Comparison of ENCODE assay signal across 8 cellular contexts in genomic region chr1:35568975-35569395, GRCh38. TPM values are rescaled to one million over a fixed set of nuclear protein-coding genes. Genes with fewer than 3 reads are reported as not detected.
DNase-seq lines count a peak whose midpoint lies in the region; ATAC-seq and TF ChIP-seq lines count a peak whose summit lies in the region.

No MANE protein-coding gene starts in this region.

- DNase-seq in ELR (ENCODE audit: low read depth) = peak; percentile 77
- DNase-seq in SK-N-MC (ENCODE audit: low read depth, low spot score) = peak; percentile 37
- DNase-seq in activated naive CD4-positive, alpha-beta T cell treated with anti-CD3 and anti-CD28 coated beads, Interleukin-2, amount 50 U/mL, for 72 hours (ENCODE audit: low spot score in 2 of 2) = peak; percentile 57 to 68
- DNase-seq in glomerular visceral epithelial cell (ENCODE audit: extremely low spot score) = peak; percentile 70
- DNase-seq in pons (ENCODE audit: low spot score) = peak; percentile 82

- H3K9me3 ChIP-seq in Loucy (ENCODE audit: insufficient read depth, low read depth, low read length) (no peaks in the 10 kb centered on the region), SK-N-MC (ENCODE audit: low read depth, low read length) (no peaks in the 10 kb centered on the region)

- H3K4me3 ChIP-seq in Loucy (ENCODE audit: low read length, poor library complexity, severe bottlenecking) = no peak overlapping the region
- no peak overlapping the region for H3K4me3 ChIP-seq in SK-N-MC

- H3K36me3 Mint-ChIP-seq in activated naive CD4-positive, alpha-beta T cell treated with anti-CD3 and anti-CD28 coated beads, Interleukin-2, amount 50 U/mL, for 72 hours = peaks cover 0 to 8% of the 10 kb centered on the region in 2 donors

- no peak overlapping the region for H3K27ac Mint-ChIP-seq in activated naive CD4-positive, alpha-beta T cell treated with anti-CD3 and anti-CD28 coated beads, Interleukin-2, amount 50 U/mL, for 72 hours

- no peaks in the 10 kb centered on the region for H3K9me2 ChIP-seq in Loucy (replicated peaks; ENCODE audit: low read depth, low read length)

- no peak overlapping the region for H3K4me2 ChIP-seq in Loucy (ENCODE audit: low read depth, low read length, poor library complexity, severe bottlenecking)

- H4K20me1 ChIP-seq in Loucy (ENCODE audit: insufficient read depth, low read length, poor library complexity, severe bottlenecking) = no peaks in the 10 kb centered on the region

- no peaks in the 10 kb centered on the region for H3K36me3 ChIP-seq in Loucy (ENCODE audit: insufficient read depth, low read length)
- H3K36me3 ChIP-seq in SK-N-MC (ENCODE audit: insufficient read depth, low read length) = no peaks in the 10 kb centered on the region

- H3K27me3 ChIP-seq in Loucy (ENCODE audit: insufficient read depth, low read length, poor library complexity, severe bottlenecking) = no peaks in the 10 kb centered on the region

- H2AFZ ChIP-seq in Loucy (ENCODE audit: low read length) = no peak overlapping the region

- no peak overlapping the region for H3K27ac ChIP-seq in SK-N-MC

- no peaks in the 10 kb centered on the region for H3F3A ChIP-seq in Loucy (ENCODE audit: low read depth)

- no peaks in the 10 kb centered on the region for H3K79me2 ChIP-seq in Loucy (ENCODE audit: insufficient read depth, low read length)

- TF ChIP-seq CTCF in Loucy (conservative IDR thresholded peaks at IDR 0.05; ENCODE audit: low read length) = peak; percentile 97

- H3K9me3 Mint-ChIP-seq in activated naive CD4-positive, alpha-beta T cell treated with anti-CD3 and anti-CD28 coated beads, Interleukin-2, amount 50 U/mL, for 72 hours = no peaks in the 10 kb centered on the region

- H3K9ac ChIP-seq in Loucy (ENCODE audit: low read depth, low read length, poor library complexity, severe bottlenecking) (no peak overlapping the region), SK-N-MC (ENCODE audit: insufficient read length) (no peak overlapping the region)

- ATAC-seq in activated naive CD4-positive, alpha-beta T cell treated with anti-CD3 and anti-CD28 coated beads, Interleukin-2, amount 50 U/mL, for 72 hours = peak; percentile 60 to 61
- ATAC-seq in GM19023 (IDR thresholded peaks at IDR 0.05; ENCODE audit: unreplicated experiment) = no peak
- no peak for ATAC-seq in HG03520 (IDR thresholded peaks at IDR 0.05; ENCODE audit: unreplicated experiment)

- peaks cover 6% of the 10 kb centered on the region for H3K4me1 ChIP-seq in Loucy (ENCODE audit: insufficient read depth, low read length, poor library complexity, severe bottlenecking)

RNA-seq across cellular contexts. Expression of gene TFAP2E, which starts 4.1 kb away (rescaled TPM):
- total RNA-seq in activated naive CD4-positive, alpha-beta T cell treated with anti-CD3 and anti-CD28 coated beads, Interleukin-2, amount 50 U/mL, for 72 hours = under 1 TPM; 0.47 to 0.93 TPM

RNA-seq across cellular contexts. Expression of gene NCDN, which starts 11.4 kb away (rescaled TPM):
- total RNA-seq in activated naive CD4-positive, alpha-beta T cell treated with anti-CD3 and anti-CD28 coated beads, Interleukin-2, amount 50 U/mL, for 72 hours = 10 to 100 TPM; 16.6 to 25.1 TPM

RNA-seq across cellular contexts. Expression of gene KIAA0319L, which starts 11.8 kb away (rescaled TPM):
- 10 to 100 TPM; 38.1 to 41.0 TPM for total RNA-seq in activated naive CD4-positive, alpha-beta T cell treated with anti-CD3 and anti-CD28 coated beads, Interleukin-2, amount 50 U/mL, for 72 hours

Comparison
In these comparisons a context has a peak if more than half of its experiments do, and no peak if none do; other contexts are left out.
1. ATAC-seq: peak in activated naive CD4-positive, alpha-beta T cell treated with anti-CD3 and anti-CD28 coated beads, Interleukin-2, amount 50 U/mL, for 72 hours (2 of 2); none in GM19023 (single experiment) and HG03520 (single experiment).
2. Peak in every context shown above with its lines, with median percentiles within 50 percentile points of each other: DNase-seq.